ENCODE assay signal across 8 cellular contexts in genomic region chr11:117946842-117947526, GRCh38. TPM values are rescaled to one million over a fixed set of nuclear protein-coding genes. Genes with fewer than 3 reads are reported as not detected.
DNase-seq lines count a peak whose midpoint lies in the region; ATAC-seq and TF ChIP-seq lines count a peak whose summit lies in the region.

No MANE protein-coding gene starts in this region.

- no peak overlapping the region for H3K27ac ChIP-seq in SK-N-MC
- no peak overlapping the region for H3K27ac ChIP-seq in parathyroid adenoma

- H3K4me3 ChIP-seq in SK-N-MC (no peak overlapping the region), parathyroid adenoma (ENCODE audit: low read depth, low read length) (no peak overlapping the region)

- H3K9me3 ChIP-seq in SK-N-MC (ENCODE audit: low read depth, low read length), result no peaks in the 10 kb centered on the region
- no peaks in the 10 kb centered on the region for H3K9me3 ChIP-seq in parathyroid adenoma (ENCODE audit: control insufficient read depth, low read length)

- H3K36me3 ChIP-seq in SK-N-MC (ENCODE audit: insufficient read depth, low read length), result no peaks in the 10 kb centered on the region
- H3K36me3 ChIP-seq in parathyroid adenoma (ENCODE audit: control insufficient read depth, insufficient read depth, low read length), result no peaks in the 10 kb centered on the region

- CTCF ChIA-PET in activated naive CD4-positive, alpha-beta T cell treated with anti-CD3 and anti-CD28 coated beads for 36 hours (lab: Charles Lee), result interaction anchor here (0.6 to 11.8 kb wide), 58 partner anchors 11 to 521 kb away, joined by 3 to 230 read pairs (median 6); partner anchors contain the start of genes FXYD2, IL10RA and TMPRSS13

- H3K27me3 Mint-ChIP-seq in activated naive CD4-positive, alpha-beta T cell treated with anti-CD3 and anti-CD28 coated beads for 36 hours (ENCODE audit: low read depth), result no peaks in the 10 kb centered on the region
- H3K27me3 Mint-ChIP-seq in type B pancreatic cell, result peaks cover 15% of the 10 kb centered on the region

- H3K9ac ChIP-seq in SK-N-MC (ENCODE audit: insufficient read length), result no peak overlapping the region
- no peak overlapping the region for H3K9ac ChIP-seq in parathyroid adenoma

- H3K9me3 Mint-ChIP-seq in activated naive CD4-positive, alpha-beta T cell treated with anti-CD3 and anti-CD28 coated beads for 36 hours, result peaks cover 3% of the 10 kb centered on the region
- H3K9me3 Mint-ChIP-seq in type B pancreatic cell, result no peaks in the 10 kb centered on the region

- H3K4me2 ChIP-seq in parathyroid adenoma (ENCODE audit: low read length), result no peak overlapping the region

- H3K27me3 ChIP-seq in parathyroid adenoma (ENCODE audit: control insufficient read depth, insufficient read depth, low read length), result no peaks in the 10 kb centered on the region

- H2AFZ ChIP-seq in parathyroid adenoma, result no peak overlapping the region

- peaks cover 68% of the 10 kb centered on the region for H3K4me1 Mint-ChIP-seq in activated naive CD4-positive, alpha-beta T cell treated with anti-CD3 and anti-CD28 coated beads for 36 hours (ENCODE audit: low read depth)
- H3K4me1 Mint-ChIP-seq in type B pancreatic cell (ENCODE audit: unreplicated experiment), result peaks cover 7% of the 10 kb centered on the region

- H3K4me3 Mint-ChIP-seq in activated naive CD4-positive, alpha-beta T cell treated with anti-CD3 and anti-CD28 coated beads for 36 hours, result no peak overlapping the region
- no peak overlapping the region for H3K4me3 Mint-ChIP-seq in type B pancreatic cell

- in situ Hi-C loops in ACHN (cut with HindIII; ENCODE audit: low pct_ligation_motif_present, low pct_unique_long_range_greater_than_20kb, low sequenced_read_pairs), result no loop called here

- no peaks in the 10 kb centered on the region for H3K36me3 Mint-ChIP-seq in activated naive CD4-positive, alpha-beta T cell treated with anti-CD3 and anti-CD28 coated beads for 36 hours (ENCODE audit: low read depth)
- H3K36me3 Mint-ChIP-seq in type B pancreatic cell, result peaks cover 4% of the 10 kb centered on the region

- peak; percentile 77 for TF ChIP-seq CTCF in parathyroid adenoma (IDR thresholded peaks at IDR 0.05)
- peak; percentile 97 for TF ChIP-seq CTCF in type B pancreatic cell (conservative IDR thresholded peaks at IDR 0.05)

- DNase-seq in ACHN (peak; percentile 94), NCI-H1092 (lab: John Stamatoyannopoulos, UW) (peak; percentile 85), SK-N-MC (ENCODE audit: low read depth, low spot score) (peak; percentile 57), glomerular endothelial cell (ENCODE audit: extremely low read depth, low read depth, low spot score) (peak; percentile 72), type B pancreatic cell (ENCODE audit: extremely low spot score, unreplicated experiment) (peak; percentile 93)
- DNase-seq in activated naive CD4-positive, alpha-beta T cell treated with anti-CD3 and anti-CD28 coated beads for 36 hours, result peak; percentile 91

- no peaks in the 10 kb centered on the region for H3K79me2 ChIP-seq in parathyroid adenoma

- intact Hi-C loops in activated naive CD4-positive, alpha-beta T cell treated with anti-CD3 and anti-CD28 coated beads for 36 hours (cut with micrococcal nuclease), result loop anchor here (1.0 to 10.0 kb wide), 6 partner anchors 15 to 520 kb away; partner anchors contain the start of gene SCN2B

- ATAC-seq in GM18909 (IDR thresholded peaks at IDR 0.05; ENCODE audit: poor library complexity, unreplicated experiment), result peak; percentile 45

- H3K27ac Mint-ChIP-seq in activated naive CD4-positive, alpha-beta T cell treated with anti-CD3 and anti-CD28 coated beads for 36 hours, result no peak overlapping the region
- H3K27ac Mint-ChIP-seq in type B pancreatic cell, result peak overlapping the region; percentile 24

- no peaks in the 10 kb centered on the region for H3K4me1 ChIP-seq in parathyroid adenoma

RNA-seq across cellular contexts. Expression of gene TMPRSS13, which starts 17.8 kb away (rescaled TPM):
- total RNA-seq in activated naive CD4-positive, alpha-beta T cell treated with anti-CD3 and anti-CD28 coated beads for 36 hours, result under 1 TPM; 0.15 to 0.21 TPM
- total RNA-seq in glomerular endothelial cell (0.05 and 0.06 TPM in 2 replicates), type B pancreatic cell (ENCODE audit: low replicate concordance) (6.9 and 22.7 TPM in 2 replicates)

RNA-seq across cellular contexts. Expression of gene IL10RA, which starts 39.2 kb away (rescaled TPM):
- 10 to 100 TPM; 11.3 to 16.1 TPM for total RNA-seq in activated naive CD4-positive, alpha-beta T cell treated with anti-CD3 and anti-CD28 coated beads for 36 hours
- 0.12 and 0.78 TPM in 2 replicates for total RNA-seq in glomerular endothelial cell
- 0.48 and 0.62 TPM in 2 replicates for total RNA-seq in type B pancreatic cell (ENCODE audit: low replicate concordance)
